1 cellular context compared by ENCODE assay signal in the genomic region with DNA sequence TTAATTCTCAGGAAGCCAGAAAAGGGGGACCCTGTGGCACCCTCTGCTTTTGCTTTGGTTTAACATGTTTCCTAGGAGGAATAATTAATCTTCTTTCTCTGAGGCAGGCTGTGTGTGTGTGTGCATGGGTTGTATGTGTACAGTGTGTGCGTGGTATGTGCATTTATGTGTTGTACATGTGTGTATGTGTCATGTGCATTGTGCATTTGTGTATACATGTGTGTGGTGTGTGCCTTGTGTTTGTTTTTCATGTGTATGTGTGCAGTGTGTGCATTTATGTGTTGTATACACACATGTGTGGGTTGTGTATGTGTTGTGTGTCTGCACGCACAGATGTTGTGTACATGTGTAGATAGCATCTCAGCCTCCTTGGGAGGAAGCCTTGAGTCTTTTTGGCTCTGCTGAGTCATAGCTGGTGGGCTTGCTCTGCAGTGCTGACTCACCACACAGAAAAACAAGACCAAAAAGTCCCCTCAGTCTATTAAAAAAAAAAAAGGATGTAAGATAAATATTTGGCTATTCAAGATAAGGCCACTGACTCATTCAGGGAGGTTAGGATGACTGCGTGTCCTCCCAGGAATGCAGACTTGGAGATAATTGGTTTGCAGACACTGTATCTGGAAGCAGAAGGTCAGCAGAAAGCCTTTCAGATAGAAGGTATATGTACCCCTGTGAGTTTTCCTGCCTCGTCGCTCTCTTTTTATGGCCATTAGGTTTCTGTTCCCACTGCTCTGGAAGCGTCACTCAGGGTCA.
TF ChIP-seq lines count a peak whose summit lies in the region.

No MANE protein-coding gene starts in this region.

TF ChIP-seq in K562, 482 proteins besides CTCF, POLR2A, EP300 and RAD21 (continued from another document and continues in another):
- TF ChIP-seq, protein P1, sequence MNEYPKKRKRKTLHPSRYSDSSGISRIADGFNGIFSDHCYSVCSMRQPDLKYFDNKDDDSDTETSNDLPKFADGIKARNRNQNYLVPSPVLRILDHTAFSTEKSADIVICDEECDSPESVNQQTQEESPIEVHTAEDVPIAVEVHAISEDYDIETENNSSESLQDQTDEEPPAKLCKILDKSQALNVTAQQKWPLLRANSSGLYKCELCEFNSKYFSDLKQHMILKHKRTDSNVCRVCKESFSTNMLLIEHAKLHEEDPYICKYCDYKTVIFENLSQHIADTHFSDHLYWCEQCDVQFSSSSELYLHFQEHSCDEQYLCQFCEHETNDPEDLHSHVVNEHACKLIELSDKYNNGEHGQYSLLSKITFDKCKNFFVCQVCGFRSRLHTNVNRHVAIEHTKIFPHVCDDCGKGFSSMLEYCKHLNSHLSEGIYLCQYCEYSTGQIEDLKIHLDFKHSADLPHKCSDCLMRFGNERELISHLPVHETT (CRISPR knock-in tag; conservative IDR thresholded peaks at IDR 0.05 in 1 of 2, IDR thresholded peaks at IDR 0.05 in 1 of 2) = peak in 1 of 2 experiments; percentile 65; a peak in 2 of 4 replicates
- peak; percentile 83 for TF ChIP-seq FOS (IDR thresholded peaks at IDR 0.05; ENCODE audit: extremely low read depth, insufficient read length)
- TF ChIP-seq NCOA4 (IDR thresholded peaks at IDR 0.05; ENCODE audit: partially characterized antibody) = peak; percentile 75
- TF ChIP-seq, protein P2, sequence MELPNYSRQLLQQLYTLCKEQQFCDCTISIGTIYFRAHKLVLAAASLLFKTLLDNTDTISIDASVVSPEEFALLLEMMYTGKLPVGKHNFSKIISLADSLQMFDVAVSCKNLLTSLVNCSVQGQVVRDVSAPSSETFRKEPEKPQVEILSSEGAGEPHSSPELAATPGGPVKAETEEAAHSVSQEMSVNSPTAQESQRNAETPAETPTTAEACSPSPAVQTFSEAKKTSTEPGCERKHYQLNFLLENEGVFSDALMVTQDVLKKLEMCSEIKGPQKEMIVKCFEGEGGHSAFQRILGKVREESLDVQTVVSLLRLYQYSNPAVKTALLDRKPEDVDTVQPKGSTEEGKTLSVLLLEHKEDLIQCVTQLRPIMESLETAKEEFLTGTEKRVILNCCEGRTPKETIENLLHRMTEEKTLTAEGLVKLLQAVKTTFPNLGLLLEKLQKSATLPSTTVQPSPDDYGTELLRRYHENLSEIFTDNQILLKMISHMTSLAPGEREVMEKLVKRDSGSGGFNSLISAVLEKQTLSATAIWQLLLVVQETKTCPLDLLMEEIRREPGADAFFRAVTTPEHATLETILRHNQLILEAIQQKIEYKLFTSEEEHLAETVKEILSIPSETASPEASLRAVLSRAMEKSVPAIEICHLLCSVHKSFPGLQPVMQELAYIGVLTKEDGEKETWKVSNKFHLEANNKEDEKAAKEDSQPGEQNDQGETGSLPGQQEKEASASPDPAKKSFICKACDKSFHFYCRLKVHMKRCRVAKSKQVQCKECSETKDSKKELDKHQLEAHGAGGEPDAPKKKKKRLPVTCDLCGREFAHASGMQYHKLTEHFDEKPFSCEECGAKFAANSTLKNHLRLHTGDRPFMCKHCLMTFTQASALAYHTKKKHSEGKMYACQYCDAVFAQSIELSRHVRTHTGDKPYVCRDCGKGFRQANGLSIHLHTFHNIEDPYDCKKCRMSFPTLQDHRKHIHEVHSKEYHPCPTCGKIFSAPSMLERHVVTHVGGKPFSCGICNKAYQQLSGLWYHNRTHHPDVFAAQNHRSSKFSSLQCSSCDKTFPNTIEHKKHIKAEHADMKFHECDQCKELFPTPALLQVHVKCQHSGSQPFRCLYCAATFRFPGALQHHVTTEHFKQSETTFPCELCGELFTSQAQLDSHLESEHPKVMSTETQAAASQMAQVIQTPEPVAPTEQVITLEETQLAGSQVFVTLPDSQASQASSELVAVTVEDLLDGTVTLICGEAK (IDR thresholded peaks at IDR 0.05) = peak; percentile 42; the same call in 1 of the 2 replicates
- TF ChIP-seq, protein P2 (CRISPR knock-in tag; IDR thresholded peaks at IDR 0.05) = no peak
- TF ChIP-seq NCOR1 (IDR thresholded peaks at IDR 0.05) = peak; percentile 92
- no peak; the same call in 1 of the 2 replicates for TF ChIP-seq PHF21A (IDR thresholded peaks at IDR 0.05; ENCODE audit: borderline replicate concordance, low read depth)
- TF ChIP-seq MTA1 (IDR thresholded peaks at IDR 0.05; ENCODE audit: borderline replicate concordance) = peak; percentile 94
- TF ChIP-seq ZNF124 (CRISPR knock-in tag; IDR thresholded peaks at IDR 0.05) = no peak
- TF ChIP-seq GTF2A2 (tag; IDR thresholded peaks at IDR 0.05) = no peak
- TF ChIP-seq, protein P3, sequence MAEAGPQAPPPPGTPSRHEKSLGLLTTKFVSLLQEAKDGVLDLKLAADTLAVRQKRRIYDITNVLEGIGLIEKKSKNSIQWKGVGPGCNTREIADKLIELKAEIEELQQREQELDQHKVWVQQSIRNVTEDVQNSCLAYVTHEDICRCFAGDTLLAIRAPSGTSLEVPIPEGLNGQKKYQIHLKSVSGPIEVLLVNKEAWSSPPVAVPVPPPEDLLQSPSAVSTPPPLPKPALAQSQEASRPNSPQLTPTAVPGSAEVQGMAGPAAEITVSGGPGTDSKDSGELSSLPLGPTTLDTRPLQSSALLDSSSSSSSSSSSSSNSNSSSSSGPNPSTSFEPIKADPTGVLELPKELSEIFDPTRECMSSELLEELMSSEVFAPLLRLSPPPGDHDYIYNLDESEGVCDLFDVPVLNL (CRISPR knock-in tag; IDR thresholded peaks at IDR 0.05; ENCODE audit: low read depth) = no peak
- peak; percentile 97 for TF ChIP-seq NBN (IDR thresholded peaks at IDR 0.05; ENCODE audit: low read depth)
- TF ChIP-seq, protein P4, sequence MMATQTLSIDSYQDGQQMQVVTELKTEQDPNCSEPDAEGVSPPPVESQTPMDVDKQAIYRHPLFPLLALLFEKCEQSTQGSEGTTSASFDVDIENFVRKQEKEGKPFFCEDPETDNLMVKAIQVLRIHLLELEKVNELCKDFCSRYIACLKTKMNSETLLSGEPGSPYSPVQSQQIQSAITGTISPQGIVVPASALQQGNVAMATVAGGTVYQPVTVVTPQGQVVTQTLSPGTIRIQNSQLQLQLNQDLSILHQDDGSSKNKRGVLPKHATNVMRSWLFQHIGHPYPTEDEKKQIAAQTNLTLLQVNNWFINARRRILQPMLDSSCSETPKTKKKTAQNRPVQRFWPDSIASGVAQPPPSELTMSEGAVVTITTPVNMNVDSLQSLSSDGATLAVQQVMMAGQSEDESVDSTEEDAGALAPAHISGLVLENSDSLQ (IDR thresholded peaks at IDR 0.05) = peak; percentile 69
- peak; percentile 98 for TF ChIP-seq PHF20 (IDR thresholded peaks at IDR 0.05; ENCODE audit: partially characterized antibody)
- TF ChIP-seq BCOR (IDR thresholded peaks at IDR 0.05) = peak; percentile 81
- TF ChIP-seq MYNN (IDR thresholded peaks at IDR 0.05) = peak; percentile 81
- no peak for TF ChIP-seq MYNN (CRISPR knock-in tag; IDR thresholded peaks at IDR 0.05)
- TF ChIP-seq CBFA2T2 (conservative IDR thresholded peaks at IDR 0.05) = peak; percentile 90
- TF ChIP-seq TARDBP (IDR thresholded peaks at IDR 0.05) = peak; percentile 63; the same call in 1 of the 2 replicates
- no peak for TF ChIP-seq SRSF3 (IDR thresholded peaks at IDR 0.05; ENCODE audit: insufficient read depth, low read length)
- peak; percentile 79 for TF ChIP-seq ZBTB7A (IDR thresholded peaks at IDR 0.05; ENCODE audit: borderline replicate concordance, control insufficient read depth, low read depth, low read length)
- TF ChIP-seq NFIX (CRISPR knock-in tag; IDR thresholded peaks at IDR 0.05; ENCODE audit: low read depth) = no peak
- TF ChIP-seq, protein P5, sequence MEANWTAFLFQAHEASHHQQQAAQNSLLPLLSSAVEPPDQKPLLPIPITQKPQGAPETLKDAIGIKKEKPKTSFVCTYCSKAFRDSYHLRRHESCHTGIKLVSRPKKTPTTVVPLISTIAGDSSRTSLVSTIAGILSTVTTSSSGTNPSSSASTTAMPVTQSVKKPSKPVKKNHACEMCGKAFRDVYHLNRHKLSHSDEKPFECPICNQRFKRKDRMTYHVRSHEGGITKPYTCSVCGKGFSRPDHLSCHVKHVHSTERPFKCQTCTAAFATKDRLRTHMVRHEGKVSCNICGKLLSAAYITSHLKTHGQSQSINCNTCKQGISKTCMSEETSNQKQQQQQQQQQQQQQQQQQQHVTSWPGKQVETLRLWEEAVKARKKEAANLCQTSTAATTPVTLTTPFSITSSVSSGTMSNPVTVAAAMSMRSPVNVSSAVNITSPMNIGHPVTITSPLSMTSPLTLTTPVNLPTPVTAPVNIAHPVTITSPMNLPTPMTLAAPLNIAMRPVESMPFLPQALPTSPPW (CRISPR knock-in tag; IDR thresholded peaks at IDR 0.05) = peak; percentile 50; the same call in 1 of the 2 replicates
- TF ChIP-seq FOXK1 (CRISPR knock-in tag; IDR thresholded peaks at IDR 0.05; ENCODE audit: borderline replicate concordance) = no peak
- no peak for TF ChIP-seq ZNF436 (CRISPR knock-in tag; IDR thresholded peaks at IDR 0.05)
- peak; percentile 84 for TF ChIP-seq TCF3 (CRISPR knock-in tag; IDR thresholded peaks at IDR 0.05)
- TF ChIP-seq GATAD2A (IDR thresholded peaks at IDR 0.05) = 0 out of 2 replicates have a peak, but pooled peaks have one; percentile 96
- peak; percentile 77 to 100 for TF ChIP-seq KDM1A (IDR thresholded peaks at IDR 0.05)
- TF ChIP-seq ZNF408 (CRISPR knock-in tag; IDR thresholded peaks at IDR 0.05; ENCODE audit: low read depth) = no peak
- peak; percentile 19 for TF ChIP-seq MEIS2 (IDR thresholded peaks at IDR 0.05; ENCODE audit: partially characterized antibody)
- TF ChIP-seq ZNF79 (CRISPR knock-in tag; IDR thresholded peaks at IDR 0.05; ENCODE audit: low read depth) = no peak
- TF ChIP-seq, protein P6, sequence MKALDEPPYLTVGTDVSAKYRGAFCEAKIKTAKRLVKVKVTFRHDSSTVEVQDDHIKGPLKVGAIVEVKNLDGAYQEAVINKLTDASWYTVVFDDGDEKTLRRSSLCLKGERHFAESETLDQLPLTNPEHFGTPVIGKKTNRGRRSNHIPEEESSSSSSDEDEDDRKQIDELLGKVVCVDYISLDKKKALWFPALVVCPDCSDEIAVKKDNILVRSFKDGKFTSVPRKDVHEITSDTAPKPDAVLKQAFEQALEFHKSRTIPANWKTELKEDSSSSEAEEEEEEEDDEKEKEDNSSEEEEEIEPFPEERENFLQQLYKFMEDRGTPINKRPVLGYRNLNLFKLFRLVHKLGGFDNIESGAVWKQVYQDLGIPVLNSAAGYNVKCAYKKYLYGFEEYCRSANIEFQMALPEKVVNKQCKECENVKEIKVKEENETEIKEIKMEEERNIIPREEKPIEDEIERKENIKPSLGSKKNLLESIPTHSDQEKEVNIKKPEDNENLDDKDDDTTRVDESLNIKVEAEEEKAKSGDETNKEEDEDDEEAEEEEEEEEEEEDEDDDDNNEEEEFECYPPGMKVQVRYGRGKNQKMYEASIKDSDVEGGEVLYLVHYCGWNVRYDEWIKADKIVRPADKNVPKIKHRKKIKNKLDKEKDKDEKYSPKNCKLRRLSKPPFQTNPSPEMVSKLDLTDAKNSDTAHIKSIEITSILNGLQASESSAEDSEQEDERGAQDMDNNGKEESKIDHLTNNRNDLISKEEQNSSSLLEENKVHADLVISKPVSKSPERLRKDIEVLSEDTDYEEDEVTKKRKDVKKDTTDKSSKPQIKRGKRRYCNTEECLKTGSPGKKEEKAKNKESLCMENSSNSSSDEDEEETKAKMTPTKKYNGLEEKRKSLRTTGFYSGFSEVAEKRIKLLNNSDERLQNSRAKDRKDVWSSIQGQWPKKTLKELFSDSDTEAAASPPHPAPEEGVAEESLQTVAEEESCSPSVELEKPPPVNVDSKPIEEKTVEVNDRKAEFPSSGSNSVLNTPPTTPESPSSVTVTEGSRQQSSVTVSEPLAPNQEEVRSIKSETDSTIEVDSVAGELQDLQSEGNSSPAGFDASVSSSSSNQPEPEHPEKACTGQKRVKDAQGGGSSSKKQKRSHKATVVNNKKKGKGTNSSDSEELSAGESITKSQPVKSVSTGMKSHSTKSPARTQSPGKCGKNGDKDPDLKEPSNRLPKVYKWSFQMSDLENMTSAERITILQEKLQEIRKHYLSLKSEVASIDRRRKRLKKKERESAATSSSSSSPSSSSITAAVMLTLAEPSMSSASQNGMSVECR (CRISPR knock-in tag; IDR thresholded peaks at IDR 0.05) = no peak
- TF ChIP-seq CHD4 (IDR thresholded peaks at IDR 0.05; ENCODE audit: insufficient read depth, insufficient replicate concordance, low read depth, low read length, poor library complexity, severe bottlenecking) = peak; percentile 69
- 0 out of 2 replicates have a peak, but pooled peaks have one; percentile 43 for TF ChIP-seq HEY1 (CRISPR knock-in tag; IDR thresholded peaks at IDR 0.05; ENCODE audit: borderline replicate concordance)
- TF ChIP-seq, protein P7, sequence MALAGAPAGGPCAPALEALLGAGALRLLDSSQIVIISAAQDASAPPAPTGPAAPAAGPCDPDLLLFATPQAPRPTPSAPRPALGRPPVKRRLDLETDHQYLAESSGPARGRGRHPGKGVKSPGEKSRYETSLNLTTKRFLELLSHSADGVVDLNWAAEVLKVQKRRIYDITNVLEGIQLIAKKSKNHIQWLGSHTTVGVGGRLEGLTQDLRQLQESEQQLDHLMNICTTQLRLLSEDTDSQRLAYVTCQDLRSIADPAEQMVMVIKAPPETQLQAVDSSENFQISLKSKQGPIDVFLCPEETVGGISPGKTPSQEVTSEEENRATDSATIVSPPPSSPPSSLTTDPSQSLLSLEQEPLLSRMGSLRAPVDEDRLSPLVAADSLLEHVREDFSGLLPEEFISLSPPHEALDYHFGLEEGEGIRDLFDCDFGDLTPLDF (CRISPR knock-in tag; IDR thresholded peaks at IDR 0.05) = peak; percentile 72; the same call in 1 of the 2 replicates
- TF ChIP-seq SMAD4 (CRISPR knock-in tag; conservative IDR thresholded peaks at IDR 0.05) = peak; percentile 95
- peak; percentile 100 for TF ChIP-seq SMARCA5 (IDR thresholded peaks at IDR 0.05)
- no peak for TF ChIP-seq ZFP30 (CRISPR knock-in tag; IDR thresholded peaks at IDR 0.05; ENCODE audit: borderline replicate concordance)
- no peak for TF ChIP-seq BCL6 (CRISPR knock-in tag; IDR thresholded peaks at IDR 0.05)
